Comparison of ENCODE assay signal across 16 cellular contexts in genomic region chr14:53855574-53855973, GRCh38.
DNase-seq lines count a peak whose midpoint lies in the region; ATAC-seq, FAIRE-seq and TF ChIP-seq lines count a peak whose summit lies in the region.
"Had no signal": no experiment of that assay in that cellular context is flagged by ENCODE, and none has a peak within 500 bp of the region (broad histone marks: within the 10 kb centered on the region; RNA-seq: fewer than 3 reads in every experiment).

No MANE protein-coding gene starts in this region.

- no peak for TF ChIP-seq CTCF in bronchial epithelial cell (IDR thresholded peaks at IDR 0.05; ENCODE audit: insufficient read depth, low read length, severe bottlenecking)

- DNase-seq in COLO668 (lab: John Stamatoyannopoulos, UW; ENCODE audit: unreplicated experiment) = peak; percentile 15
- DNase-seq in DMS53 treated with DMSO at 0.1 percent for 48 hours (lab: John Stamatoyannopoulos, UW; ENCODE audit: unreplicated experiment) = peak; percentile 8
- peak; percentile 54 for DNase-seq in bronchial epithelial cell (ENCODE audit: low read depth)
- peak; percentile 10 for DNase-seq in kidney tubule cell (ENCODE audit: low spot score)
- no peak for DNase-seq in putamen (ENCODE audit: low spot score)
- DNase-seq: ACHN; CD4-positive, CD25-positive, alpha-beta regulatory T cell; DND-41; GDM1; GOT3; H9 had no signal

- no peak overlapping the region for H3K4me3 ChIP-seq in bronchial epithelial cell (ENCODE audit: low read depth, low read length)
- H3K4me3 ChIP-seq: BLaER1 treated with 17β-estradiol and CSF1 and Interleukin-3, amounts not matched to agents 10 nM and 100 nM had no signal

- H3K36me3 ChIP-seq in bronchial epithelial cell (ENCODE audit: control insufficient read depth, insufficient read depth, low read length) = no peaks in the 10 kb centered on the region
- H3K36me3 ChIP-seq: BLaER1 treated with 17β-estradiol and CSF1 and Interleukin-3, amounts not matched to agents 10 nM and 100 nM had no signal

- no peak for ATAC-seq in HG03442 (IDR thresholded peaks at IDR 0.05; ENCODE audit: unreplicated experiment)
- ATAC-seq in GM18870 (IDR thresholded peaks at IDR 0.05; ENCODE audit: unreplicated experiment) = no peak

- H3K27me3 ChIP-seq in bronchial epithelial cell (ENCODE audit: control insufficient read depth, insufficient read depth, low read length) = no peaks in the 10 kb centered on the region
- H3K27me3 ChIP-seq: BLaER1 treated with 17β-estradiol and CSF1 and Interleukin-3, amounts not matched to agents 10 nM and 100 nM had no signal

- FAIRE-seq in bronchial epithelial cell (lab: Jason Lieb, UNC) = no peak
- FAIRE-seq: GM12892, GM19239 had no signal
